29 cellular contexts compared by ENCODE assay signal in genomic region chr5:102080288-102080687, GRCh38.
"Had no signal": no experiment of that assay in that cellular context is flagged by ENCODE, and none has a peak within 500 bp of the region (broad histone marks: within the 10 kb centered on the region; RNA-seq: fewer than 3 reads in every experiment).

No MANE protein-coding gene starts in this region.

- H3K4me3 Mint-ChIP-seq: stimulated activated effector memory CD8-positive, alpha-beta T cell treated with anti-CD3 and anti-CD28 coated beads, Interleukin-12 subunit alpha, Interleukin-12 subunit beta, amount 100 ng/mL, for 72 hours; stimulated activated memory B cell treated with anti-CD40 and anti-IgM and Interleukin-4, amounts not matched to agents 10 μg/mL and 1 μg/mL and 100 μg/mL, for 72 hours; stimulated activated naive B cell treated with anti-CD40 and anti-IgM and Interleukin-4, amounts not matched to agents 10 μg/mL and 1 μg/mL and 100 μg/mL, for 72 hours; stimulated activated naive CD8-positive, alpha-beta T cell treated with anti-CD3 and anti-CD28 coated beads, Interleukin-15, amount 100 ng/mL, for 72 hours; stimulated activated naive CD8-positive, alpha-beta T cell treated with anti-CD3 and anti-CD28 coated beads, Interleukin-15, Interleukin-2, amounts not matched to agents 100 ng/mL and 50 ng/mL, for 24 hours; type B pancreatic cell had no signal

- H3K36me3 ChIP-seq: stomach, suprapubic skin, thoracic aorta, thyroid gland, tibial artery, tibial nerve, transverse colon, upper lobe of left lung, upper lobe of right lung, uterus, vagina had no signal

- DNase-seq: stimulated activated CD4-positive, alpha-beta T cell treated with anti-CD3 and anti-CD28 coated beads, Interleukin-2, amount 100 ng/mL, for 48 hours; stimulated activated CD4-positive, alpha-beta T cell treated with anti-CD3 and anti-CD28 coated beads, Interleukin-4, amount 100 ng/mL, for 1 hour; stimulated activated CD4-positive, alpha-beta T cell treated with anti-CD3 and anti-CD28 coated beads, Interleukin-4, amount 100 ng/mL, for 24 hours; stimulated activated CD4-positive, alpha-beta T cell treated with anti-CD3 and anti-CD28 coated beads, Interleukin-4, amount 100 ng/mL, for 4 hours; stimulated activated CD8-positive, alpha-beta memory T cell treated with anti-CD3 and anti-CD28 coated beads, Interleukin-4, amount 100 ng/mL, for 48 hours; stimulated activated naive B cell treated with anti-CD40 and anti-IgM and Interleukin-4, amounts not matched to agents 10 μg/mL and 1 μg/mL and 100 μg/mL, for 72 hours; stimulated activated naive CD4-positive, alpha-beta T cell; stimulated activated naive CD4-positive, alpha-beta T cell treated with Interleukin-2 at 50 U/mL for 16 hours; stimulated activated naive CD8-positive, alpha-beta T cell treated with anti-CD3 and anti-CD28 coated beads, Interleukin-15, amount 100 ng/mL, for 72 hours; stimulated activated naive CD8-positive, alpha-beta T cell treated with anti-CD3 and anti-CD28 coated beads, Interleukin-15, Interleukin-2, amounts not matched to agents 100 U/mL and 50 U/mL, for 24 hours; stomach; substantia nigra; testis; thyroid gland; tibial artery; transverse colon; trophoblast cell; upper lobe of left lung; upper lobe of right lung; uterus had no signal

- H3K4me1 Mint-ChIP-seq: stimulated activated effector memory CD8-positive, alpha-beta T cell treated with anti-CD3 and anti-CD28 coated beads, Interleukin-12 subunit alpha, Interleukin-12 subunit beta, amount 100 ng/mL, for 72 hours; stimulated activated memory B cell treated with anti-CD40 and anti-IgM and Interleukin-4, amounts not matched to agents 10 μg/mL and 1 μg/mL and 100 μg/mL, for 72 hours; stimulated activated naive B cell treated with anti-CD40 and anti-IgM and Interleukin-4, amounts not matched to agents 10 μg/mL and 1 μg/mL and 100 μg/mL, for 72 hours; stimulated activated naive CD8-positive, alpha-beta T cell treated with anti-CD3 and anti-CD28 coated beads, Interleukin-15, amount 100 ng/mL, for 72 hours had no signal

- ATAC-seq: stimulated activated effector memory CD8-positive, alpha-beta T cell treated with anti-CD3 and anti-CD28 coated beads, Interleukin-12 subunit alpha, Interleukin-12 subunit beta, amount 100 ng/mL, for 72 hours; stimulated activated memory B cell treated with anti-CD40 and anti-IgM and Interleukin-4, amounts not matched to agents 10 μg/mL and 1 μg/mL and 100 μg/mL, for 72 hours; stimulated activated naive B cell treated with anti-CD40 and anti-IgM and Interleukin-4, amounts not matched to agents 10 μg/mL and 1 μg/mL and 100 μg/mL, for 72 hours; stimulated activated naive CD8-positive, alpha-beta T cell treated with anti-CD3 and anti-CD28 coated beads, Interleukin-15, amount 100 ng/mL, for 72 hours; stimulated activated naive CD8-positive, alpha-beta T cell treated with anti-CD3 and anti-CD28 coated beads, Interleukin-15, Interleukin-2, amounts not matched to agents 100 U/mL and 50 U/mL, for 24 hours; upper lobe of right lung had no signal

- H3K27me3 ChIP-seq: stomach, suprapubic skin, testis, thyroid gland, tibial artery, tibial nerve, transverse colon, upper lobe of left lung, upper lobe of right lung, uterus, vagina had no signal

- H3K36me3 Mint-ChIP-seq: stimulated activated effector memory CD8-positive, alpha-beta T cell treated with anti-CD3 and anti-CD28 coated beads, Interleukin-12 subunit alpha, Interleukin-12 subunit beta, amount 100 ng/mL, for 72 hours; stimulated activated memory B cell treated with anti-CD40 and anti-IgM and Interleukin-4, amounts not matched to agents 10 μg/mL and 1 μg/mL and 100 μg/mL, for 72 hours; stimulated activated naive B cell treated with anti-CD40 and anti-IgM and Interleukin-4, amounts not matched to agents 10 μg/mL and 1 μg/mL and 100 μg/mL, for 72 hours; type B pancreatic cell had no signal

- H3K4me1 ChIP-seq: stomach, suprapubic skin, testis, thyroid gland, tibial artery, tibial nerve, transverse colon, upper lobe of left lung, upper lobe of right lung, uterus, vagina had no signal

- H3K27me3 Mint-ChIP-seq: stimulated activated memory B cell treated with anti-CD40 and anti-IgM and Interleukin-4, amounts not matched to agents 10 μg/mL and 1 μg/mL and 100 μg/mL, for 72 hours; stimulated activated naive B cell treated with anti-CD40 and anti-IgM and Interleukin-4, amounts not matched to agents 10 μg/mL and 1 μg/mL and 100 μg/mL, for 72 hours; stimulated activated naive CD8-positive, alpha-beta T cell treated with anti-CD3 and anti-CD28 coated beads, Interleukin-15, amount 100 ng/mL, for 72 hours; stimulated activated naive CD8-positive, alpha-beta T cell treated with anti-CD3 and anti-CD28 coated beads, Interleukin-15, Interleukin-2, amounts not matched to agents 100 ng/mL and 50 ng/mL, for 24 hours; type B pancreatic cell had no signal

- H3K4me3 ChIP-seq: stomach, suprapubic skin, testis, thoracic aorta, thyroid gland, tibial artery, tibial nerve, transverse colon, upper lobe of left lung, upper lobe of right lung, uterus, vagina had no signal

- H3K9me3 ChIP-seq: suprapubic skin, testis, thoracic aorta, thyroid gland, tibial artery, tibial nerve, transverse colon, upper lobe of left lung, upper lobe of right lung, uterus, vagina had no signal

- FAIRE-seq: urothelium cell line had no signal

- H3K27ac ChIP-seq: stomach, suprapubic skin, testis, thoracic aorta, thyroid gland, tibial artery, tibial nerve, transverse colon, upper lobe of left lung, upper lobe of right lung, uterus, vagina had no signal

- H3K27ac Mint-ChIP-seq: stimulated activated effector memory CD8-positive, alpha-beta T cell treated with anti-CD3 and anti-CD28 coated beads, Interleukin-12 subunit alpha, Interleukin-12 subunit beta, amount 100 ng/mL, for 72 hours; stimulated activated memory B cell treated with anti-CD40 and anti-IgM and Interleukin-4, amounts not matched to agents 10 μg/mL and 1 μg/mL and 100 μg/mL, for 72 hours; stimulated activated naive B cell treated with anti-CD40 and anti-IgM and Interleukin-4, amounts not matched to agents 10 μg/mL and 1 μg/mL and 100 μg/mL, for 72 hours; stimulated activated naive CD8-positive, alpha-beta T cell treated with anti-CD3 and anti-CD28 coated beads, Interleukin-15, Interleukin-2, amounts not matched to agents 100 ng/mL and 50 ng/mL, for 24 hours; type B pancreatic cell had no signal

- H3K9me3 Mint-ChIP-seq: stimulated activated naive CD8-positive, alpha-beta T cell treated with anti-CD3 and anti-CD28 coated beads, Interleukin-15, Interleukin-2, amounts not matched to agents 100 ng/mL and 50 ng/mL, for 24 hours had no signal
